In the genomic region with DNA sequence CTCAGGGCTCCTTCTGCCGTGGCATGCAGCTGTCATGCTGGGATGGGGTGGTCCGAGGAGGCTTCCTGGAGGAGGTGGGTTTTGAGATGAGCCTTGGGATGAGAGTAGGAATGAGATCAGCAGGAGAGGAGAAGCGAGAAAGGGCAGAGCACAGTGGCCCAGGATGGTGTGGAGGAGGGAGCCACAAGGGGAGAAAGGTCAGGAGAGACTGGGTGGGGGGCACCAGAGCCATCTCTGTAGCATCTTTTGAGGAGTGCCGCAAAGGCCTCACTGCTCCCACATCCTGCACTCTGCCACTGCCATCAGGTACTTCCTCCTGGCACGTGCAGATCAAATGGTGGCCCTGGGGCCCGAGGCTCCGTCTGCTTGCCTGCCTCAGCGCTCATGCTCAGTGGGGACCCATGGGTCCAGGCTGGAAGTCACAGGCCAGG, we compare ENCODE assay signal across 26 cellular contexts.
DNase-seq lines count a peak whose midpoint lies in the region; FAIRE-seq and TF ChIP-seq lines count a peak whose summit lies in the region.
"Had no signal": no experiment of that assay in that cellular context is flagged by ENCODE, and none has a peak within 500 bp of the region (broad histone marks: within the 10 kb centered on the region; RNA-seq: fewer than 3 reads in every experiment).

No MANE protein-coding gene starts in this region.

- no peak overlapping the region for H3K27ac Mint-ChIP-seq in activated CD4-positive, alpha-beta memory T cell treated with anti-CD3 and anti-CD28 coated beads for 36 hours
- H3K27ac Mint-ChIP-seq: activated CD4-positive, alpha-beta T cell treated with anti-CD3 and anti-CD28 coated beads, Interleukin-2, amount 10 ng/mL, durations not matched to agents 24 days and 14 days; nephron progenitor cell; progenitor cell of endocrine pancreas; stimulated activated effector memory CD8-positive, alpha-beta T cell treated with anti-CD3 and anti-CD28 coated beads, Interleukin-12 subunit alpha, Interleukin-12 subunit beta, amount 100 ng/mL, for 72 hours; T-helper 17 cell had no signal

- no peaks in the 10 kb centered on the region for H3K36me3 ChIP-seq in spleen
- H3K36me3 ChIP-seq in GM23248 (ENCODE audit: low read depth): no peaks in the 10 kb centered on the region
- H3K36me3 ChIP-seq: cardiac muscle cell, heart right ventricle, left lung had no signal

- TF ChIP-seq CTCF in spleen (IDR thresholded peaks at IDR 0.05 in 8 of 11, conservative IDR thresholded peaks at IDR 0.05 in 3 of 11): no peak

- intact Hi-C loops in activated CD4-positive, alpha-beta memory T cell treated with anti-CD3 and anti-CD28 coated beads for 36 hours (cut with micrococcal nuclease): no loop called here
- intact Hi-C loops in spleen (cut with DNase I; ENCODE audit: low total_unique reads): no loop called here

- CTCF ChIA-PET in activated CD4-positive, alpha-beta memory T cell treated with anti-CD3 and anti-CD28 coated beads for 36 hours (lab: Charles Lee): no interaction called here

- H3K4me3 ChIP-seq in spleen: no peak overlapping the region
- no peak overlapping the region for H3K4me3 ChIP-seq in GM23248
- H3K4me3 ChIP-seq: cardiac muscle cell, dorsolateral prefrontal cortex, heart right ventricle, left lung had no signal

- peaks cover 17% of the 10 kb centered on the region for H3F3A ChIP-seq in GM23248 (ENCODE audit: insufficient read depth)

- in situ Hi-C loops in GM23248 (cut with MboI): no loop called here

- no peaks in the 10 kb centered on the region for H4K20me1 ChIP-seq in GM23248 (ENCODE audit: insufficient read depth)

- no peak overlapping the region for H3K27ac ChIP-seq in spleen
- no peak overlapping the region for H3K27ac ChIP-seq in GM23248
- H3K27ac ChIP-seq: cardiac muscle cell, dorsolateral prefrontal cortex, heart right ventricle, left lung had no signal

- H2AFZ ChIP-seq in GM23248: no peak overlapping the region

- no peak overlapping the region for H3K9ac ChIP-seq in GM23248

- no peaks in the 10 kb centered on the region for H3K36me3 Mint-ChIP-seq in activated CD4-positive, alpha-beta memory T cell treated with anti-CD3 and anti-CD28 coated beads for 36 hours
- H3K36me3 Mint-ChIP-seq: CD8-positive, alpha-beta memory T cell; stimulated activated effector memory CD8-positive, alpha-beta T cell treated with anti-CD3 and anti-CD28 coated beads, Interleukin-12 subunit alpha, Interleukin-12 subunit beta, amount 100 ng/mL, for 72 hours had no signal

- TF ChIP-seq POLR2A in spleen (IDR thresholded peaks at IDR 0.05): no peak
- no peak for TF ChIP-seq POLR2A in GM12892 (IDR thresholded peaks at IDR 0.05; ENCODE audit: low read depth, low read length)

- H3K9me2 ChIP-seq in GM23248 (ENCODE audit: insufficient read depth): no peaks in the 10 kb centered on the region

- H3K79me2 ChIP-seq in GM23248 (ENCODE audit: insufficient read depth): no peaks in the 10 kb centered on the region

- peak; percentile 0 for DNase-seq in ELF-1 (ENCODE audit: low read depth, low spot score)
- peak; percentile 4 for DNase-seq in activated CD4-positive, alpha-beta memory T cell treated with anti-CD3 and anti-CD28 coated beads for 36 hours
- DNase-seq in islet precursor cell: peak; percentile 31
- peak; percentile 53 for DNase-seq in spleen
- no peak for DNase-seq in GM12892 (ENCODE audit: insufficient read length)
- no peak for DNase-seq in AG08396 (ENCODE audit: low spot score)
- no peak for DNase-seq in RCC 7860 (ENCODE audit: low spot score)
- DNase-seq in GM23248: no peak
- DNase-seq: activated CD4-positive, alpha-beta T cell treated with anti-CD3 and anti-CD28 coated beads, Interleukin-2, amount 10 ng/mL, durations not matched to agents 24 days and 14 days; activated naive CD4-positive, alpha-beta T cell treated with Interleukin-2 at 50 U/mL for 16 hours; CD8-positive, alpha-beta memory T cell; DMS79 treated with DMSO at 0.1 percent for 48 hours; heart right ventricle; KBM-7; left lung; MM.1S; NCI-H1436 treated with DMSO at 0.1 percent for 48 hours; NCI-H510A treated with DMSO at 0.1 percent for 48 hours; nephron progenitor cell; stimulated activated CD4-positive, alpha-beta T cell treated with anti-CD3 and anti-CD28 coated beads, Interleukin-1b, Interleukin-23, amount 100 ng/mL, for 48 hours; T-helper 17 cell had no signal

- no peaks in the 10 kb centered on the region for H3K27me3 ChIP-seq in spleen (replicated peaks in 1 of 7)
- no peaks in the 10 kb centered on the region for H3K27me3 ChIP-seq in GM23248 (replicated peaks; ENCODE audit: insufficient read depth)
- H3K27me3 ChIP-seq: dorsolateral prefrontal cortex, heart right ventricle, left lung had no signal

- H3K9me3 ChIP-seq in spleen: no peaks in the 10 kb centered on the region
- H3K9me3 ChIP-seq in GM23248 (ENCODE audit: low read depth): no peaks in the 10 kb centered on the region
- H3K9me3 ChIP-seq: heart right ventricle, left lung had no signal

- no peak overlapping the region for H3K4me2 ChIP-seq in GM23248 (ENCODE audit: unreplicated experiment)

- peaks cover 0 to 7% (median 0%) of the 10 kb centered on the region in 6 donors for H3K4me1 ChIP-seq in spleen
- H3K4me1 ChIP-seq in GM23248 (ENCODE audit: insufficient read depth): peaks cover 41% of the 10 kb centered on the region

- FAIRE-seq in GM12892 (lab: Jason Lieb, UNC): no peak
- FAIRE-seq in RCC 7860 (lab: Jason Lieb, UNC): no peak
- FAIRE-seq: H54 had no signal

- peaks cover 4% of the 10 kb centered on the region for H3K27me3 Mint-ChIP-seq in activated CD4-positive, alpha-beta memory T cell treated with anti-CD3 and anti-CD28 coated beads for 36 hours
- H3K27me3 Mint-ChIP-seq: activated CD4-positive, alpha-beta T cell treated with anti-CD3 and anti-CD28 coated beads, Interleukin-2, amount 10 ng/mL, durations not matched to agents 24 days and 14 days had no signal

- WGBS in spleen, 5 donors: 64 to 81% (median 76%) methylated on average over 8 of the region's 8 CpGs
- 94 to 95% methylated on average over 8 of the region's 8 CpGs for WGBS in GM23248 (ENCODE audit: low coverage in 1 of 2, low lambda C conversion rate in 2 of 2, missing lambda C conversion rate in 2 of 2), 2 experiments

- no peak overlapping the region for H3K4me3 Mint-ChIP-seq in activated CD4-positive, alpha-beta memory T cell treated with anti-CD3 and anti-CD28 coated beads for 36 hours
- H3K4me3 Mint-ChIP-seq: activated CD4-positive, alpha-beta T cell treated with anti-CD3 and anti-CD28 coated beads, Interleukin-2, amount 10 ng/mL, durations not matched to agents 24 days and 14 days; CD8-positive, alpha-beta memory T cell; nephron progenitor cell; stimulated activated effector memory CD8-positive, alpha-beta T cell treated with anti-CD3 and anti-CD28 coated beads, Interleukin-12 subunit alpha, Interleukin-12 subunit beta, amount 100 ng/mL, for 72 hours; T-helper 17 cell had no signal

- POLR2A ChIA-PET in activated CD4-positive, alpha-beta memory T cell treated with anti-CD3 and anti-CD28 coated beads for 36 hours (lab: Charles Lee): no interaction called here

- H3K4me1 Mint-ChIP-seq in activated CD4-positive, alpha-beta memory T cell treated with anti-CD3 and anti-CD28 coated beads for 36 hours (ENCODE audit: low read depth): no peaks in the 10 kb centered on the region
- H3K4me1 Mint-ChIP-seq: CD8-positive, alpha-beta memory T cell; stimulated activated effector memory CD8-positive, alpha-beta T cell treated with anti-CD3 and anti-CD28 coated beads, Interleukin-12 subunit alpha, Interleukin-12 subunit beta, amount 100 ng/mL, for 72 hours had no signal

- H3K9me3 Mint-ChIP-seq in activated CD4-positive, alpha-beta memory T cell treated with anti-CD3 and anti-CD28 coated beads for 36 hours: no peaks in the 10 kb centered on the region
- H3K9me3 Mint-ChIP-seq: activated CD4-positive, alpha-beta T cell treated with anti-CD3 and anti-CD28 coated beads, Interleukin-2, amount 10 ng/mL, durations not matched to agents 24 days and 14 days; stimulated activated effector memory CD8-positive, alpha-beta T cell treated with anti-CD3 and anti-CD28 coated beads, Interleukin-12 subunit alpha, Interleukin-12 subunit beta, amount 100 ng/mL, for 72 hours had no signal

Comparison
In these comparisons a context has a peak if more than half of its experiments do, and no peak if none do; other contexts are left out.
1. DNase-seq: peak in ELF-1 (single experiment), activated CD4-positive, alpha-beta memory T cell treated with anti-CD3 and anti-CD28 coated beads for 36 hours (single experiment), islet precursor cell (single experiment) and spleen (single experiment); none in GM12892 (single experiment), AG08396 (single experiment), RCC 7860 (single experiment) and GM23248 (single experiment).